Comparison of ENCODE assay signal across 9 cellular contexts in the genomic region with DNA sequence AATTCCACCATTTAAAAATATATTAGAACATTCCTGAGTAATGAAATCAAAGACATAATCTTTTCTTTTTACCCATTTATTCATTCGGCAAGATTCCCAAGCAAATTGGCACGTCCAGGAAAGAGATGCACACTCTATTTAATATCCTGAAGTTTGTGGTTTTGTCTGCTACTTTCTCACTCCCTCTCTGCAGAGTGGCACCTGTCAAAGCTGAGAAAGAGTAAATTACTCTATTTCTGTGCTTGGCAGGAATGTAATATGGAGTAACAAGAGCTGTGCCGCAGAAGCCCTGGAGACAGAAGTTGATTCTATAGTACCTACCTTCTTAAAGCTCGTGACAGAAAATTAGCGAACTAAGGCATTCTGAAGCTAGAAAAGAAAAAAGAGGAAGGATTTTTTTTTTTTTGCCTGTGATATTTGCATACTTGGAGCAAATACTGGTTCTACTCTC. TPM values are rescaled to one million over a fixed set of nuclear protein-coding genes. Genes with fewer than 3 reads are reported as not detected.
DNase-seq lines count a peak whose midpoint lies in the region; ATAC-seq and TF ChIP-seq lines count a peak whose summit lies in the region.
"Had no signal": no experiment of that assay in that cellular context is flagged by ENCODE, and none has a peak within 500 bp of the region (broad histone marks: within the 10 kb centered on the region; RNA-seq: fewer than 3 reads in every experiment).

No MANE protein-coding gene starts in this region.

- peak; percentile 61 for DNase-seq in SKM-1 treated with dmso at 0.1 percent for 144 hours (lab: John Stamatoyannopoulos, UW; ENCODE audit: unreplicated experiment)
- peak; percentile 19 for DNase-seq in retinal pigment epithelial cell (ENCODE audit: low read depth)
- no peak for DNase-seq in mesenteric fat pad (ENCODE audit: low spot score)
- no peak for DNase-seq in aorta
- no peak for DNase-seq in stimulated activated naive CD8-positive, alpha-beta T cell treated with anti-CD3 and anti-CD28 coated beads, Interleukin-15, Interleukin-2, amounts not matched to agents 100 U/mL and 50 U/mL, for 24 hours
- no peak for DNase-seq in middle frontal gyrus (ENCODE audit: extremely low spot score, low spot score)
- DNase-seq: NCI-H1417 had no signal

- H3K36me3 ChIP-seq in aorta (ENCODE audit: control insufficient read depth in 1 of 2, insufficient read depth in 2 of 2, low read length in 1 of 2), result no peaks in the 10 kb centered on the region

- H3K27me3 ChIP-seq in aorta (ENCODE audit: control insufficient read depth in 1 of 2, insufficient read depth in 2 of 2, low read length in 1 of 2), result no peaks in the 10 kb centered on the region

- H3K4me1 ChIP-seq in aorta (ENCODE audit: control insufficient read depth in 1 of 2, insufficient read depth in 2 of 2, low read length in 2 of 2), result peaks cover 0 to 1% of the 10 kb centered on the region in 2 donors

- no peak for TF ChIP-seq CTCF in retinal pigment epithelial cell (conservative IDR thresholded peaks at IDR 0.05; ENCODE audit: low read depth, low read length)

- peak; percentile 73 for ATAC-seq in GM19043 (IDR thresholded peaks at IDR 0.05; ENCODE audit: low read depth, unreplicated experiment)
- peak; percentile 58 for ATAC-seq in HG03103 (IDR thresholded peaks at IDR 0.05; ENCODE audit: low read depth, unreplicated experiment)
- ATAC-seq in aorta (ENCODE audit: low FRiP score), result no peak
- no peak for ATAC-seq in stimulated activated naive CD8-positive, alpha-beta T cell treated with anti-CD3 and anti-CD28 coated beads, Interleukin-15, Interleukin-2, amounts not matched to agents 100 U/mL and 50 U/mL, for 24 hours

- 44 to 48% methylated on average over 5 of the region's 5 CpGs for whole genome bisulfite sequencing in aorta, 2 donors

- H3K4me3 ChIP-seq in retinal pigment epithelial cell (ENCODE audit: low read length), result no peak overlapping the region
- H3K4me3 ChIP-seq in aorta (ENCODE audit: low read length in 2 of 2), result peak overlapping the region in 1 of 2 donors; percentile 31

- intact Hi-C loops in aorta (cut with DNase I), result loop anchor here (10.0 kb wide), 2 partner anchors 491 to 569 kb away; partner anchors contain the start of gene TET2 (in 1 of the 2)

- no peaks in the 10 kb centered on the region for H3K9me3 ChIP-seq in aorta (ENCODE audit: control insufficient read depth, low read length)

- H3K27ac ChIP-seq in aorta (ENCODE audit: low read depth in 1 of 2, low read length in 2 of 2), result peak overlapping the region in 1 of 2 donors; percentile 19

RNA-seq across cellular contexts. Expression of gene GSTCD, which starts 5.5 kb away (rescaled TPM):
- 6.6 TPM for total RNA-seq in mesenteric fat pad
- total RNA-seq in aorta, result 1 to 10 TPM; 8.2 to 8.4 TPM
- 1 to 10 TPM; 1.8 to 4.2 TPM for polyA plus RNA-seq in aorta

RNA-seq across cellular contexts. Expression of gene INTS12, which starts 5.6 kb away (rescaled TPM):
- 15.9 TPM for total RNA-seq in mesenteric fat pad
- 10 to 100 TPM; 19.2 to 21.4 TPM for total RNA-seq in aorta
- polyA plus RNA-seq in aorta, result 10 to 100 TPM; 12.4 to 21.0 TPM

Comparison
In these comparisons a context has a peak if more than half of its experiments do, and no peak if none do; other contexts are left out.
1. ATAC-seq: peak in GM19043 (single experiment) and HG03103 (single experiment); none in aorta (single experiment) and stimulated activated naive CD8-positive, alpha-beta T cell treated with anti-CD3 and anti-CD28 coated beads, Interleukin-15, Interleukin-2, amounts not matched to agents 100 U/mL and 50 U/mL, for 24 hours (single experiment).
2. DNase-seq: peak in SKM-1 treated with dmso at 0.1 percent for 144 hours (single experiment) and retinal pigment epithelial cell (single experiment); none in mesenteric fat pad (single experiment), aorta (0 of 2), stimulated activated naive CD8-positive, alpha-beta T cell treated with anti-CD3 and anti-CD28 coated beads, Interleukin-15, Interleukin-2, amounts not matched to agents 100 U/mL and 50 U/mL, for 24 hours (single experiment) and middle frontal gyrus (single experiment).